8 cellular contexts compared by ENCODE assay signal in genomic region chr10:69179089-69179742, GRCh38. TPM values are rescaled to one million over a fixed set of nuclear protein-coding genes. Genes with fewer than 3 reads are reported as not detected.
A peak's percentile ranks its signal among the peaks of the same experiment; 100 is the strongest.
DNase-seq lines count a peak whose midpoint lies in the region; ATAC-seq and TF ChIP-seq lines count a peak whose summit lies in the region.

No MANE protein-coding gene starts in this region.

- peak overlapping the region; percentile 99 for H3K27ac Mint-ChIP-seq in activated T-helper 1 cell treated with anti-CD3 and anti-CD28 coated beads, Interleukin-12 subunit alpha, Interleukin-12 subunit beta, Interleukin-2, Interleukin-4 antibody, amounts not matched to agents 30 ng/mL and 10 ng/mL and 1 ng/mL, durations not matched to agents 14 hours and 24 hours and 36 hours

- TF ChIP-seq CTCF in GM12875 (IDR thresholded peaks at IDR 0.05; ENCODE audit: borderline replicate concordance, insufficient read depth, low read depth, low read length) (no peak), HEK293 (tag by site-specific recombination; IDR thresholded peaks at IDR 0.05) (no peak), heart left ventricle (IDR thresholded peaks at IDR 0.05) (no peak)

- H3K36me3 ChIP-seq in HEK293 (ENCODE audit: control insufficient read depth in 2 of 2, insufficient read depth in 1 of 2, low read length in 2 of 2) (peaks cover 6 to 10% of the 10 kb centered on the region in 2 experiments; a peak in 2 of 3 replicates), heart left ventricle (peaks cover 0 to 20% (median 12%) of the 10 kb centered on the region in 9 donors)

- no peaks in the 10 kb centered on the region for H3K9me3 Mint-ChIP-seq in activated T-helper 1 cell treated with anti-CD3 and anti-CD28 coated beads, Interleukin-12 subunit alpha, Interleukin-12 subunit beta, Interleukin-2, Interleukin-4 antibody, amounts not matched to agents 30 ng/mL and 10 ng/mL and 1 ng/mL, durations not matched to agents 14 hours and 24 hours and 36 hours

- H3K36me3 Mint-ChIP-seq in activated T-helper 1 cell treated with anti-CD3 and anti-CD28 coated beads, Interleukin-12 subunit alpha, Interleukin-12 subunit beta, Interleukin-2, Interleukin-4 antibody, amounts not matched to agents 30 ng/mL and 10 ng/mL and 1 ng/mL, durations not matched to agents 14 hours and 24 hours and 36 hours (ENCODE audit: low read depth) = peaks cover 8% of the 10 kb centered on the region

- H3K27me3 ChIP-seq in heart left ventricle = no peaks in the 10 kb centered on the region

- peak overlapping the region; percentile 95 for H3K4me3 Mint-ChIP-seq in activated T-helper 1 cell treated with anti-CD3 and anti-CD28 coated beads, Interleukin-12 subunit alpha, Interleukin-12 subunit beta, Interleukin-2, Interleukin-4 antibody, amounts not matched to agents 30 ng/mL and 10 ng/mL and 1 ng/mL, durations not matched to agents 14 hours and 24 hours and 36 hours

- H3K27ac ChIP-seq in HEK293 (ENCODE audit: extremely low read depth, low read depth, low read length) (no peak overlapping the region), heart left ventricle (peak overlapping the region in 11 of 12 donors; percentile 87 to 98 (median 94))

- CTCF ChIA-PET in HEK293 (lab: Yijun Ruan, JAX) = no interaction called here

- H3K4me1 ChIP-seq in HEK293 (ENCODE audit: control insufficient read depth, insufficient read depth, low read length) (no peaks in the 10 kb centered on the region), heart left ventricle (peaks cover 0 to 38% (median 26%) of the 10 kb centered on the region in 12 donors)

- TF ChIP-seq POLR2A in heart left ventricle (IDR thresholded peaks at IDR 0.05) = no peak

- WGBS in heart left ventricle, 4 donors = 30 to 42% (median 34%) methylated on average over 19 to 21 of the region's 21 CpGs

- intact Hi-C loops in activated T-helper 1 cell treated with anti-CD3 and anti-CD28 coated beads, Interleukin-12 subunit alpha, Interleukin-12 subunit beta, Interleukin-2, Interleukin-4 antibody, amounts not matched to agents 30 ng/mL and 10 ng/mL and 1 ng/mL, durations not matched to agents 14 hours and 24 hours and 36 hours (cut with micrococcal nuclease) = loop anchor here (1.0 to 2.0 kb wide), 5 partner anchors 25 to 182 kb away; no protein-coding TSS in a partner anchor
- intact Hi-C loops in heart left ventricle (cut with DNase I) = loop anchor here in 1 of 10 donors (1.0 kb wide), 1 partner anchor 55 kb away; the partner anchor contains the start of gene VPS26A

- ATAC-seq in heart left ventricle = peak in 3 of 4 donors; percentile 2 to 7 (median 4)

- no peaks in the 10 kb centered on the region for H3K9me3 ChIP-seq in HEK293 (ENCODE audit: control insufficient read depth, insufficient read depth, low read depth, low read length)
- no peaks in the 10 kb centered on the region for H3K9me3 ChIP-seq in heart left ventricle

- H3K4me3 ChIP-seq in GM12875 (ENCODE audit: low read depth, low read length) (peak overlapping the region; percentile 75), HEK293 (ENCODE audit: low read depth, low read length) (peak overlapping the region; percentile 73), heart left ventricle (peak overlapping the region; percentile 82 to 99 (median 94)), skeletal muscle cell (ENCODE audit: low read depth, low read length) (peak overlapping the region; percentile 100)

- peak; percentile 63 for DNase-seq in NCI-H69 (lab: John Stamatoyannopoulos, UW)
- DNase-seq in activated T-helper 1 cell treated with anti-CD3 and anti-CD28 coated beads, Interleukin-12 subunit alpha, Interleukin-12 subunit beta, Interleukin-2, Interleukin-4 antibody, amounts not matched to agents 30 ng/mL and 10 ng/mL and 1 ng/mL, durations not matched to agents 14 hours and 24 hours and 36 hours (ENCODE audit: low spot score) = peak; percentile 19
- DNase-seq in heart left ventricle = no peak
- no peak for DNase-seq in skeletal muscle cell (ENCODE audit: low read depth)
- DNase-seq in HuH-7.5 (ENCODE audit: low spot score) = no peak
- no peak for DNase-seq in DMS153 (lab: John Stamatoyannopoulos, UW)

- POLR2A ChIA-PET in HEK293 (lab: Yijun Ruan, JAX) = interaction anchor here (1.4 kb wide), 1 partner anchor 54 kb away, joined by 6 read pairs; no protein-coding TSS in a partner anchor

- H3K4me1 Mint-ChIP-seq in activated T-helper 1 cell treated with anti-CD3 and anti-CD28 coated beads, Interleukin-12 subunit alpha, Interleukin-12 subunit beta, Interleukin-2, Interleukin-4 antibody, amounts not matched to agents 30 ng/mL and 10 ng/mL and 1 ng/mL, durations not matched to agents 14 hours and 24 hours and 36 hours (ENCODE audit: low read depth) = peaks cover 36% of the 10 kb centered on the region

- no peaks in the 10 kb centered on the region for H3K27me3 Mint-ChIP-seq in activated T-helper 1 cell treated with anti-CD3 and anti-CD28 coated beads, Interleukin-12 subunit alpha, Interleukin-12 subunit beta, Interleukin-2, Interleukin-4 antibody, amounts not matched to agents 30 ng/mL and 10 ng/mL and 1 ng/mL, durations not matched to agents 14 hours and 24 hours and 36 hours (ENCODE audit: insufficient read depth)

TF ChIP-seq in HEK293, 187 proteins besides CTCF, POLR2A, EP300 and RAD21 (continues in another document):
- TF ChIP-seq ZNF501 (tag by site-specific recombination; IDR thresholded peaks at IDR 0.05) = no peak
- no peak for TF ChIP-seq ZNF776 (tag by site-specific recombination; IDR thresholded peaks at IDR 0.05; ENCODE audit: borderline replicate concordance)
- TF ChIP-seq ZBTB21 (tag by site-specific recombination; IDR thresholded peaks at IDR 0.05) = peak; percentile 92
- no peak for TF ChIP-seq ZNF48 (tag by site-specific recombination; IDR thresholded peaks at IDR 0.05)
- no peak for TF ChIP-seq ZBTB17 (tag by site-specific recombination; IDR thresholded peaks at IDR 0.05)
- no peak for TF ChIP-seq ZNF148 (tag by site-specific recombination; IDR thresholded peaks at IDR 0.05; ENCODE audit: borderline replicate concordance)
- TF ChIP-seq REPIN1 (tag by site-specific recombination; IDR thresholded peaks at IDR 0.05; ENCODE audit: low read depth) = no peak
- no peak for TF ChIP-seq ZNF658 (tag by site-specific recombination; IDR thresholded peaks at IDR 0.05)
- peak; percentile 75 for TF ChIP-seq ATF2 (tag by site-specific recombination; IDR thresholded peaks at IDR 0.05; ENCODE audit: low read depth)
- TF ChIP-seq SCRT2 (tag by site-specific recombination; IDR thresholded peaks at IDR 0.05) = peak; percentile 71
- peak; percentile 45; the same call in 1 of the 2 replicates for TF ChIP-seq KLF1 (tag by site-specific recombination; IDR thresholded peaks at IDR 0.05)

RNA-seq across cellular contexts. Expression of gene SUPV3L1, which starts 0.8 kb away (rescaled TPM):
- total RNA-seq in activated T-helper 1 cell treated with anti-CD3 and anti-CD28 coated beads, Interleukin-12 subunit alpha, Interleukin-12 subunit beta, Interleukin-2, Interleukin-4 antibody, amounts not matched to agents 30 ng/mL and 10 ng/mL and 1 ng/mL, durations not matched to agents 14 hours and 24 hours and 36 hours = 67.5 and 69.1 TPM in 2 replicates
- total RNA-seq in heart left ventricle = 10 to 100 TPM; 26.6 to 53.4 (median 34.9) TPM
- polyA plus RNA-seq in heart left ventricle = 10 to 100 TPM; 24.7 to 80.3 TPM

RNA-seq across cellular contexts. Expression of gene HKDC1, which starts 40.9 kb away (rescaled TPM):
- 0.05 and 0.12 TPM in 2 replicates for total RNA-seq in activated T-helper 1 cell treated with anti-CD3 and anti-CD28 coated beads, Interleukin-12 subunit alpha, Interleukin-12 subunit beta, Interleukin-2, Interleukin-4 antibody, amounts not matched to agents 30 ng/mL and 10 ng/mL and 1 ng/mL, durations not matched to agents 14 hours and 24 hours and 36 hours
- total RNA-seq in heart left ventricle = under 1 TPM in 2 of 9 donors, not detected in 7; 0.11 to 0.19 TPM
- polyA plus RNA-seq in heart left ventricle = under 1 TPM in 1 of 2 donors, not detected in 1; 0.14 TPM

RNA-seq across cellular contexts. Expression of gene VPS26A, which starts 55.2 kb away (rescaled TPM):
- total RNA-seq in activated T-helper 1 cell treated with anti-CD3 and anti-CD28 coated beads, Interleukin-12 subunit alpha, Interleukin-12 subunit beta, Interleukin-2, Interleukin-4 antibody, amounts not matched to agents 30 ng/mL and 10 ng/mL and 1 ng/mL, durations not matched to agents 14 hours and 24 hours and 36 hours = 24.7 and 24.8 TPM in 2 replicates
- total RNA-seq in heart left ventricle = 10 to 100 TPM; 15.5 to 42.3 (median 34.8) TPM
- polyA plus RNA-seq in heart left ventricle = 10 to 100 TPM; 16.0 to 33.5 TPM

Comparison
In these comparisons a context has a peak if more than half of its experiments do, and no peak if none do; other contexts are left out.
1. DNase-seq: peak in NCI-H69 (single experiment) and activated T-helper 1 cell treated with anti-CD3 and anti-CD28 coated beads, Interleukin-12 subunit alpha, Interleukin-12 subunit beta, Interleukin-2, Interleukin-4 antibody, amounts not matched to agents 30 ng/mL and 10 ng/mL and 1 ng/mL, durations not matched to agents 14 hours and 24 hours and 36 hours (single experiment); none in heart left ventricle (0 of 5), skeletal muscle cell (single experiment), HuH-7.5 (single experiment) and DMS153 (single experiment).
2. Peak in every context shown above with its lines, with median percentiles within 50 percentile points of each other: H3K4me3 ChIP-seq.